Comparison of ENCODE assay signal across 8 cellular contexts in the genomic region with DNA sequence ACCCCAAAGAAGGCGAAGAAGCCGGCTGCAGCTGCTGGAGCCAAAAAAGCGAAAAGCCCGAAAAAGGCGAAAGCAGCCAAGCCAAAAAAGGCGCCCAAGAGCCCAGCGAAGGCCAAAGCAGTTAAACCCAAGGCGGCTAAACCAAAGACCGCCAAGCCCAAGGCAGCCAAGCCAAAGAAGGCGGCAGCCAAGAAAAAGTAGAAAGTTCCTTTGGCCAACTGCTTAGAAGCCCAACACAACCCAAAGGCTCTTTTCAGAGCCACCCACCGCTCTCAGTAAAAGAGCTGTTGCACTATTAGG.
DNase-seq lines count a peak whose midpoint lies in the region; ATAC-seq and TF ChIP-seq lines count a peak whose summit lies in the region.

No MANE protein-coding gene starts in this region.

- peak overlapping the region; percentile 97 for H3K27ac ChIP-seq in CD8-positive, alpha-beta memory T cell (ENCODE audit: low read depth, low read length)
- H3K27ac ChIP-seq in KMS-11, result peak overlapping the region; percentile 100

- H3K4me3 Mint-ChIP-seq in CD8-positive, alpha-beta memory T cell, result peak overlapping the region; percentile 87 to 98 (median 94)

- TF ChIP-seq CTCF in KMS-11 (conservative IDR thresholded peaks at IDR 0.05; ENCODE audit: low read depth, low read length) (no peak), choroid plexus epithelial cell (conservative IDR thresholded peaks at IDR 0.05; ENCODE audit: low read depth, low read length) (no peak), mucosa of descending colon (IDR thresholded peaks at IDR 0.05) (no peak)

- H3K27me3 ChIP-seq in CD8-positive, alpha-beta memory T cell (ENCODE audit: insufficient read depth, low read length, poor library complexity, severe bottlenecking), result no peaks in the 10 kb centered on the region
- no peaks in the 10 kb centered on the region for H3K27me3 ChIP-seq in KMS-11 (ENCODE audit: insufficient read depth, low read depth)

- no peak for DNase-seq in CD8-positive, alpha-beta memory T cell
- DNase-seq in choroid plexus epithelial cell (ENCODE audit: low read depth), result peak; percentile 56
- DNase-seq in mucosa of descending colon, result no peak
- no peak for DNase-seq in stimulated activated CD4-positive, alpha-beta T cell treated with anti-CD3 and anti-CD28 coated beads, Interleukin-2, amount 100 ng/mL, for 24 hours
- DNase-seq in RKO (ENCODE audit: low spot score), result no peak
- no peak for DNase-seq in NOMO-1 (lab: John Stamatoyannopoulos, UW; ENCODE audit: unreplicated experiment in 2 of 2)
- DNase-seq in Ammon's horn (ENCODE audit: low spot score), result no peak

- H3K9me3 Mint-ChIP-seq in CD8-positive, alpha-beta memory T cell, result no peaks in the 10 kb centered on the region

- H3K27me3 Mint-ChIP-seq in CD8-positive, alpha-beta memory T cell, result peaks cover 0 to 1% of the 10 kb centered on the region in 2 donors

- H3K4me3 ChIP-seq in CD8-positive, alpha-beta memory T cell (ENCODE audit: low read length), result peak overlapping the region; percentile 84
- H3K4me3 ChIP-seq in KMS-11 (IDR thresholded peaks at IDR 0.05; ENCODE audit: insufficient read depth, low read depth, low read length) (no peak overlapping the region), choroid plexus epithelial cell (ENCODE audit: low read depth, low read length) (peak overlapping the region; percentile 77), mucosa of descending colon (peak overlapping the region; percentile 69)

- ATAC-seq in mucosa of descending colon, result peak; percentile 39

- POLR2A ChIA-PET in CD8-positive, alpha-beta memory T cell (lab: Charles Lee), result interaction anchor here (0.5 to 9.6 kb wide), 35 partner anchors 14 to 1736 kb away, joined by 3 to 958 read pairs (median 31); partner anchors contain the start of gene HFE

- H3K36me3 Mint-ChIP-seq in CD8-positive, alpha-beta memory T cell, result peaks cover 0 to 31% (median 0%) of the 10 kb centered on the region in 3 donors

- H3K36me3 ChIP-seq in CD8-positive, alpha-beta memory T cell (ENCODE audit: insufficient read depth, low read length), result no peaks in the 10 kb centered on the region
- H3K36me3 ChIP-seq in KMS-11 (ENCODE audit: insufficient read depth) (no peaks in the 10 kb centered on the region), mucosa of descending colon (ENCODE audit: low read depth) (no peaks in the 10 kb centered on the region)

- intact Hi-C loops in mucosa of descending colon (cut with DNase I, micrococcal nuclease), result loop anchor here (2.0 to 5.0 kb wide), 3 partner anchors 32 to 41 kb away; a partner anchor contains a TSS

- H3K79me2 ChIP-seq in KMS-11 (ENCODE audit: insufficient read depth, low read depth), result peaks cover 49% of the 10 kb centered on the region

- H4K20me1 ChIP-seq in KMS-11 (ENCODE audit: insufficient read depth), result no peaks in the 10 kb centered on the region

- H3K4me1 ChIP-seq in CD8-positive, alpha-beta memory T cell (ENCODE audit: insufficient read depth, low read length), result peaks cover 20% of the 10 kb centered on the region
- peaks cover 27% of the 10 kb centered on the region for H3K4me1 ChIP-seq in KMS-11 (ENCODE audit: low read depth, poor library complexity, severe bottlenecking)
- H3K4me1 ChIP-seq in mucosa of descending colon (ENCODE audit: low read depth), result peaks cover 16% of the 10 kb centered on the region

- H3K27ac Mint-ChIP-seq in CD8-positive, alpha-beta memory T cell, result peak overlapping the region; percentile 87 to 99 (median 96)

- H3K9me3 ChIP-seq in CD8-positive, alpha-beta memory T cell (ENCODE audit: low read length), result no peaks in the 10 kb centered on the region
- H3K9me3 ChIP-seq in mucosa of descending colon, result no peaks in the 10 kb centered on the region

- H3K4me1 Mint-ChIP-seq in CD8-positive, alpha-beta memory T cell, result peaks cover 26 to 52% (median 45%) of the 10 kb centered on the region in 3 donors

- peak overlapping the region; percentile 100 for H3K9ac ChIP-seq in KMS-11

- H2AFZ ChIP-seq in KMS-11 (ENCODE audit: low read depth), result no peak overlapping the region

- peak overlapping the region; percentile 93 for H3K4me2 ChIP-seq in KMS-11

- CTCF ChIA-PET in CD8-positive, alpha-beta memory T cell (lab: Charles Lee), result interaction anchor here (0.8 to 6.6 kb wide), 14 partner anchors 16 to 1736 kb away, joined by 3 to 174 read pairs (median 6); a partner anchor contains a TSS
